ENCODE assay signal across 8 cellular contexts in the genomic region with DNA sequence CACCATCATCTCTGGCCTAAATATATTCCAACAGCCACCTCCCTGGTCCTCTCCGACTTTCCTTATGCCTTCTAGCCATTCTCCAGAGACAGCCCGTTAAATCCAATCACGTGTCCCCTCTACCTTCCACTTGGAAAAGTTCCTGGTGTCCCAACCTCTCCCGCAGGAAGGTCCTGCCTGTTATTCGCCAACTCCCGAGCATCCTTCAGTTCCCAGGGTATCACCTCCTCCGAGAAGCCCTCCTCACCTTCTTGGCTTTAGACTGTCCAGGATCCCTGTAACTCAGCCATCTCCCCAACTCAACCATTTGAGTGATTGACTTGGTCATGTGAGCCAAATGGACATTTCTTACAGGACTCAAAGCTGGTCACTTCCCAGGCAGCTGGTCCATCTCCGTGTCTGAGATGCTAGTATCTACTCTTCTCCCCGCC. TPM values are rescaled to one million over a fixed set of nuclear protein-coding genes. Genes with fewer than 3 reads are reported as not detected.
DNase-seq lines count a peak whose midpoint lies in the region; ATAC-seq lines count a peak whose summit lies in the region.

No MANE protein-coding gene starts in this region.

- no peaks in the 10 kb centered on the region for H3K9me3 ChIP-seq in subcutaneous abdominal adipose tissue (ENCODE audit: control insufficient read depth in 5 of 5, low read length in 5 of 5)

- no peaks in the 10 kb centered on the region for H3K9me3 Mint-ChIP-seq in T-helper 2 cell treated with Interferon-gamma antibody and Interleukin-4, amounts not matched to agents 5 μg/mL and 100 μg/mL, for 36 hours
- no peaks in the 10 kb centered on the region for H3K9me3 Mint-ChIP-seq in activated naive CD4-positive, alpha-beta T cell treated with anti-CD3 and anti-CD28 coated beads, Interleukin-2, amount 50 U/mL, for 72 hours

- ATAC-seq in activated naive CD4-positive, alpha-beta T cell treated with anti-CD3 and anti-CD28 coated beads, Interleukin-2, amount 50 U/mL, for 72 hours = no peak
- ATAC-seq in GM21717 (IDR thresholded peaks at IDR 0.05; ENCODE audit: unreplicated experiment) = no peak
- no peak for ATAC-seq in left colon
- ATAC-seq in HG03439 (IDR thresholded peaks at IDR 0.05; ENCODE audit: unreplicated experiment) = no peak

- H3K4me3 Mint-ChIP-seq in T-helper 2 cell treated with Interferon-gamma antibody and Interleukin-4, amounts not matched to agents 5 μg/mL and 100 μg/mL, for 36 hours = peak overlapping the region; percentile 31

- peaks cover 35% of the 10 kb centered on the region for H3K4me1 Mint-ChIP-seq in T-helper 2 cell treated with Interferon-gamma antibody and Interleukin-4, amounts not matched to agents 5 μg/mL and 100 μg/mL, for 36 hours (ENCODE audit: low read depth)

- H3K27me3 ChIP-seq in layer of hippocampus (ENCODE audit: control insufficient read depth, insufficient read depth, low read length) = no peaks in the 10 kb centered on the region
- no peaks in the 10 kb centered on the region for H3K27me3 ChIP-seq in subcutaneous abdominal adipose tissue (ENCODE audit: control insufficient read depth in 5 of 5, insufficient read depth in 4 of 5, low read length in 5 of 5)

- intact Hi-C loops in left colon (cut with DNase I, micrococcal nuclease) = no loop called here

- H3K36me3 Mint-ChIP-seq in T-helper 2 cell treated with Interferon-gamma antibody and Interleukin-4, amounts not matched to agents 5 μg/mL and 100 μg/mL, for 36 hours (ENCODE audit: low read depth) = no peaks in the 10 kb centered on the region
- H3K36me3 Mint-ChIP-seq in activated naive CD4-positive, alpha-beta T cell treated with anti-CD3 and anti-CD28 coated beads, Interleukin-2, amount 50 U/mL, for 72 hours = no peaks in the 10 kb centered on the region

- H3K4me1 ChIP-seq in subcutaneous abdominal adipose tissue (ENCODE audit: control insufficient read depth in 5 of 5, insufficient read depth in 5 of 5, low read length in 5 of 5) = peaks cover 19 to 56% (median 50%) of the 10 kb centered on the region in 5 donors

- no peak overlapping the region for H3K4me3 ChIP-seq in subcutaneous abdominal adipose tissue (ENCODE audit: low read depth in 1 of 5, low read length in 5 of 5)

- H3K36me3 ChIP-seq in subcutaneous abdominal adipose tissue (ENCODE audit: control insufficient read depth in 5 of 5, insufficient read depth in 5 of 5, low read length in 5 of 5) = no peaks in the 10 kb centered on the region

- H3K27me3 Mint-ChIP-seq in T-helper 2 cell treated with Interferon-gamma antibody and Interleukin-4, amounts not matched to agents 5 μg/mL and 100 μg/mL, for 36 hours (ENCODE audit: low read depth) = no peaks in the 10 kb centered on the region

- H3K9ac ChIP-seq in subcutaneous abdominal adipose tissue (ENCODE audit: low read length in 5 of 5) = no peak overlapping the region

- H3K27ac Mint-ChIP-seq in T-helper 2 cell treated with Interferon-gamma antibody and Interleukin-4, amounts not matched to agents 5 μg/mL and 100 μg/mL, for 36 hours = peak overlapping the region; percentile 77
- H3K27ac Mint-ChIP-seq in activated naive CD4-positive, alpha-beta T cell treated with anti-CD3 and anti-CD28 coated beads, Interleukin-2, amount 50 U/mL, for 72 hours = peak overlapping the region; percentile 72 to 98

- H3K27ac ChIP-seq in layer of hippocampus (ENCODE audit: low read depth, low read length) (peak overlapping the region; percentile 38), subcutaneous abdominal adipose tissue (ENCODE audit: low read depth, low read length) (peak overlapping the region; percentile 98)

- no peak for DNase-seq in T-helper 2 cell treated with Interferon-gamma antibody and Interleukin-4, amounts not matched to agents 5 μg/mL and 100 μg/mL, for 36 hours (ENCODE audit: low spot score)
- DNase-seq in T-helper 2 cell = no peak
- no peak for DNase-seq in activated naive CD4-positive, alpha-beta T cell treated with anti-CD3 and anti-CD28 coated beads, Interleukin-2, amount 50 U/mL, for 72 hours (ENCODE audit: low spot score in 2 of 2)
- DNase-seq in left colon = no peak

RNA-seq across cellular contexts. Expression of a gene that starts 28.1 kb away (rescaled TPM):
- total RNA-seq in activated naive CD4-positive, alpha-beta T cell treated with anti-CD3 and anti-CD28 coated beads, Interleukin-2, amount 50 U/mL, for 72 hours = under 1 TPM; 0.88 to 0.98 TPM
- total RNA-seq in left colon = under 1 TPM in 1 of 2 donors, not detected in 1; 0.56 TPM

RNA-seq across cellular contexts. Expression of a gene that starts 53.6 kb away (rescaled TPM):
- total RNA-seq in activated naive CD4-positive, alpha-beta T cell treated with anti-CD3 and anti-CD28 coated beads, Interleukin-2, amount 50 U/mL, for 72 hours = 1 to 10 TPM; 6.3 to 8.8 TPM
- 1 to 10 TPM; 3.0 TPM for total RNA-seq in left colon

RNA-seq across cellular contexts. Expression of a gene that starts 57.1 kb away (rescaled TPM):
- total RNA-seq in activated naive CD4-positive, alpha-beta T cell treated with anti-CD3 and anti-CD28 coated beads, Interleukin-2, amount 50 U/mL, for 72 hours = 10 to 100 TPM in 1 of 2 donors, 1 to 10 TPM in 1; 5.1 to 10.5 TPM
- 1 to 10 TPM; 7.9 to 9.1 TPM for total RNA-seq in left colon

RNA-seq across cellular contexts. Expression of a gene that starts 57.2 kb away (rescaled TPM):
- 10 to 100 TPM; 29.4 to 57.9 TPM for total RNA-seq in activated naive CD4-positive, alpha-beta T cell treated with anti-CD3 and anti-CD28 coated beads, Interleukin-2, amount 50 U/mL, for 72 hours
- total RNA-seq in left colon = 100 to 1,000 TPM in 1 of 2 donors, 10 to 100 TPM in 1; 90.8 to 132 TPM
